In the genomic region with DNA sequence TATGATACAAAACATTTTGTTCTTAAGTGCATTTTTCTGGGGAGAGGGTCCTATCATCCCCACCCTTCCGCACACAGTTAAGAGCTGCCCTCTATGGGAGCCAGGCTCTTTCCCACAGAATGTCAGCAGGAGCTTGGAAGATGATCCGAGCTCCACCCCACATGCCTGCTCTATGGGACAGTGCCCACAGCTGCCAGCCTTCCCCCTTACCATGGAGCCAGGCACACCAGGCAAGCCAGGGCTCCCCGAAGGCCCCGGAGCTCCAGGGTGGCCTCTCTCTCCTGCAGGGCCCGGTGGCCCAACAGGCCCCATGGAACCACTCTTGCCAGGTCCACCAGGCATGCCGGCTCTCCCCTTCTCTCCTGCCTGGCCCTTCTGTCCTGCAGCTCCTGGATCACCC, we compare ENCODE assay signal across 1 cellular context.
TF ChIP-seq lines count a peak whose summit lies in the region.

No MANE protein-coding gene starts in this region.

TF ChIP-seq in HEK293, 187 proteins besides CTCF, POLR2A, EP300 and RAD21:
- TF ChIP-seq ZNF18 (tag by site-specific recombination; IDR thresholded peaks at IDR 0.05) = no peak
- 0 out of 2 replicates have a peak, but pooled peaks have one; percentile 9 for TF ChIP-seq ZIC2 (tag by site-specific recombination; IDR thresholded peaks at IDR 0.05)
